26 cellular contexts compared by ENCODE assay signal in genomic region chr5:154968953-154969352, GRCh38. TPM values are rescaled to one million over a fixed set of nuclear protein-coding genes. Genes with fewer than 3 reads are reported as not detected.
A peak's percentile ranks its signal among the peaks of the same experiment; 100 is the strongest.
DNase-seq lines count a peak whose midpoint lies in the region; ATAC-seq, FAIRE-seq and TF ChIP-seq lines count a peak whose summit lies in the region.
"Had no signal": no experiment of that assay in that cellular context is flagged by ENCODE, and none has a peak within 500 bp of the region (broad histone marks: within the 10 kb centered on the region; RNA-seq: fewer than 3 reads in every experiment).

No MANE protein-coding gene starts in this region.

- peak; percentile 83 for FAIRE-seq in K562 (lab: Jason Lieb, UNC)
- FAIRE-seq: A204.1, GM12891, GM19239 had no signal

- no peak overlapping the region for H3K27ac ChIP-seq in K562 (ENCODE audit: extremely low read depth, low read depth, low read length)
- H3K27ac ChIP-seq: BLaER1 had no signal

- no peaks in the 10 kb centered on the region for H4K20me1 ChIP-seq in K562 (replicated peaks; ENCODE audit: control insufficient read depth, insufficient read depth, low read length)

- H3K9me3 ChIP-seq in K562 (replicated peaks; ENCODE audit: control insufficient read depth, insufficient read depth, low read depth, low read length) = no peaks in the 10 kb centered on the region
- H3K9me3 ChIP-seq: BE2C, BLaER1 had no signal

- H3K9ac ChIP-seq in K562 (ENCODE audit: insufficient read depth in 1 of 2, low read depth in 2 of 2, low read length in 2 of 2) = no peak overlapping the region
- H3K9ac ChIP-seq: BLaER1 had no signal

- TF ChIP-seq EP300 in K562 (IDR thresholded peaks at IDR 0.05; ENCODE audit: low read length) = no peak

- H3K27me3 ChIP-seq in K562 (ENCODE audit: control insufficient read depth in 2 of 2, insufficient read depth in 2 of 2, low read length in 2 of 2) = no peaks in the 10 kb centered on the region
- H3K27me3 ChIP-seq: BE2C, BLaER1 had no signal

- TF ChIP-seq CTCF in K562 (IDR thresholded peaks at IDR 0.05 in 2 of 3, conservative IDR thresholded peaks at IDR 0.05 in 1 of 3; ENCODE audit: insufficient read depth in 2 of 3, low read depth in 1 of 3, low read length in 3 of 3) (no peak), GM10248 (IDR thresholded peaks at IDR 0.05; ENCODE audit: control extremely low read depth, extremely low read depth, low read depth, missing control alignments) (no peak)

- 19% methylated on average over 5 of the region's 5 CpGs for WGBS in K562 (ENCODE audit: insufficient coverage, low coverage, missing lambda C conversion rate)

- H3K4me1 ChIP-seq in K562 (replicated peaks in 1 of 2; ENCODE audit: control insufficient read depth in 2 of 2, insufficient read depth in 2 of 2, low read length in 2 of 2) = peaks cover 0 to 7% of the 10 kb centered on the region in 2 experiments; a peak in 3 of 5 replicates
- H3K4me1 ChIP-seq: BE2C, BLaER1 had no signal

- peak in 51 of 76 experiments; percentile 2 to 76 (median 39) for DNase-seq in HUDEP-2 (lab: John Stamatoyannopoulos, UW; ENCODE audit: unreplicated experiment in 76 of 76)
- DNase-seq in K562 (ENCODE audit: extremely low read depth in 1 of 4, low spot score in 3 of 4) = peak; percentile 31 to 66 (median 38)
- peak; percentile 44 to 70 for DNase-seq in erythroblast (lab: John Stamatoyannopoulos, UW)
- DNase-seq in NCI-H1930 (lab: John Stamatoyannopoulos, UW) = no peak
- no peak for DNase-seq in GM10248 (ENCODE audit: extremely low spot score)
- DNase-seq: 8988T; ACHN; BE2C; C1 segment of cervical spinal cord; CD4-positive, alpha-beta memory T cell; CD4-positive, CD25-positive, alpha-beta regulatory T cell; CD8-positive, alpha-beta memory T cell; COR-L47; DMS 273 treated with DMSO at 0.1 percent for 48 hours; DMS153; DMS53; DMS79; DND-41; EL; GDM1 had no signal

- intact Hi-C loops in K562 (cut with micrococcal nuclease) = no loop called here

- no peaks in the 10 kb centered on the region for H3K79me2 ChIP-seq in K562 (ENCODE audit: control insufficient read depth, insufficient read depth, low read length)

- H3K9me1 ChIP-seq in K562 (ENCODE audit: control insufficient read depth, insufficient read depth, low read length) = peaks cover 3% of the 10 kb centered on the region

- BruUV-seq in K562 (replicated peaks; lab: Mats Ljungman, UMichigan) = no TSS peak

- no peak for TF ChIP-seq RAD21 in K562 (CRISPR knock-in tag; conservative IDR thresholded peaks at IDR 0.05 in 1 of 2, IDR thresholded peaks at IDR 0.05 in 1 of 2)

- in situ Hi-C loops in K562 (cut with MboI) = no loop called here

- POLR2A ChIA-PET in K562 (lab: Yijun Ruan, JAX) (interaction anchor here (1.3 kb wide), 1 partner anchor 16 kb away, joined by 3 read pairs; no protein-coding TSS in a partner anchor), GM10248 (lab: Yijun Ruan, JAX) (no interaction called here)

- CTCF ChIA-PET in K562 (lab: Yijun Ruan, JAX; ENCODE audit: low intra/inter-chr PET ratio) (no interaction called here), GM10248 (lab: Yijun Ruan, JAX) (interaction anchor here (1.0 to 1.4 kb wide), 2 partner anchors 19 to 92 kb away, joined by 3 to 5 read pairs; no protein-coding TSS in a partner anchor)

- no peak overlapping the region for H2AFZ ChIP-seq in K562 (ENCODE audit: low read depth, low read length)

- peak overlapping the region; percentile 57 for H3K4me2 ChIP-seq in K562 (ENCODE audit: insufficient read depth, low read length)
- H3K4me2 ChIP-seq: BLaER1 had no signal

- TF ChIP-seq POLR2A in K562 (conservative IDR thresholded peaks at IDR 0.05) (no peak), erythroblast (IDR thresholded peaks at IDR 0.05; ENCODE audit: low read length) (no peak)

- H3K36me3 ChIP-seq in K562 (ENCODE audit: control insufficient read depth, insufficient read depth, low read length) = peaks cover 46% of the 10 kb centered on the region

- no peak overlapping the region for H3K4me3 ChIP-seq in K562
- H3K4me3 ChIP-seq: BLaER1 had no signal

- peak; percentile 74 for ATAC-seq in K562
- ATAC-seq in HG03469 (IDR thresholded peaks at IDR 0.05; ENCODE audit: unreplicated experiment) = no peak

TF ChIP-seq in K562, 482 proteins besides CTCF, POLR2A, EP300 and RAD21 (continues in another document):
- TF ChIP-seq RCOR1 (IDR thresholded peaks at IDR 0.05; ENCODE audit: borderline replicate concordance in 1 of 2, low read depth in 2 of 2, low read length in 2 of 2) = peak in 1 of 2 experiments; percentile 48; a peak in 2 of 4 replicates
- no peak for TF ChIP-seq ZBTB33 (CRISPR knock-in tag; IDR thresholded peaks at IDR 0.05)

RNA-seq across cellular contexts. Expression of gene MRPL22, which starts 28.1 kb away (rescaled TPM):
- total RNA-seq in K562 (2011; cell fraction: chromatin; rRNA removed; ENCODE audit: low replicate concordance) = 9.4 and 24.4 TPM in 2 replicates
- total RNA-seq in K562 (2011; cell fraction: nucleolus; rRNA removed) = 3.7 and 5.7 TPM in 2 replicates
- total RNA-seq in K562 (2011; cell fraction: nucleoplasm; rRNA removed) = 12.1 and 27.2 TPM in 2 replicates
- total RNA-seq in K562 (2014; rRNA removed) = 49.0 and 54.0 TPM in 2 replicates
- 42.9 and 48.2 TPM in 2 replicates for total RNA-seq in K562 (2014; rRNA removed; fragmentation: Illumina TruSeq; extraction: Trizol)
- total RNA-seq in K562 (2015; rRNA removed; fragmentation: Illumina TruSeq; extraction: Trizol) = 40.4 and 41.1 TPM in 2 replicates
- 90.3 and 98.4 TPM in 2 replicates for total RNA-seq in K562 (2021)
- 86.3 and 114 TPM in 2 replicates for polyA plus RNA-seq in K562 (2011; rRNA removed)
- 73.5 and 77.0 TPM in 2 replicates for polyA plus RNA-seq in K562 (2011; cell fraction: cytosol; rRNA removed)
- 24.4 and 26.1 TPM in 2 replicates for polyA plus RNA-seq in K562 (2011; cell fraction: nucleus; rRNA removed)
- polyA plus RNA-seq in K562 (2012) = 59.9 and 96.6 TPM in 2 replicates
- 67.0 and 102 TPM in 2 replicates for polyA plus RNA-seq in K562 (2014; fragmentation: Illumina TruSeq; extraction: Trizol)
- 100 to 1,000 TPM; 411 to 424 TPM for polyA plus RNA-seq in K562 (2014; fragmentation: Nextera tagmentation; extraction: Ambion mirVana)
- 143 and 151 TPM in 2 replicates for polyA plus RNA-seq in K562 (2014; rRNA removed)
- polyA minus RNA-seq in K562 (2011; rRNA and poly(A)+ RNA removed) = 68.5 and 68.8 TPM in 2 replicates
- polyA minus RNA-seq in K562 (2011; cell fraction: cytosol; rRNA and poly(A)+ RNA removed) = 22.9 and 27.5 TPM in 2 replicates
- polyA minus RNA-seq in K562 (2011; cell fraction: nucleus; rRNA and poly(A)+ RNA removed) = 3.6 and 8.4 TPM in 2 replicates

RNA-seq across cellular contexts. Expression of gene GEMIN5, which starts 30.9 kb away (rescaled TPM):
- total RNA-seq in K562 (2011; cell fraction: chromatin; rRNA removed; ENCODE audit: low replicate concordance) = 28.3 and 36.3 TPM in 2 replicates
- total RNA-seq in K562 (2011; cell fraction: nucleolus; rRNA removed) = 12.5 and 14.3 TPM in 2 replicates
- 16.5 and 16.6 TPM in 2 replicates for total RNA-seq in K562 (2011; cell fraction: nucleoplasm; rRNA removed)
- total RNA-seq in K562 (2014; rRNA removed) = 34.7 and 46.8 TPM in 2 replicates
- 38.9 and 41.7 TPM in 2 replicates for total RNA-seq in K562 (2014; rRNA removed; fragmentation: Illumina TruSeq; extraction: Trizol)
- 46.9 and 48.2 TPM in 2 replicates for total RNA-seq in K562 (2015; rRNA removed; fragmentation: Illumina TruSeq; extraction: Trizol)
- total RNA-seq in K562 (2021) = 41.3 and 44.4 TPM in 2 replicates
- polyA plus RNA-seq in K562 (2011; rRNA removed) = 15.1 and 19.8 TPM in 2 replicates
- polyA plus RNA-seq in K562 (2011; cell fraction: cytosol; rRNA removed) = 14.7 and 18.6 TPM in 2 replicates
- 15.4 and 22.1 TPM in 2 replicates for polyA plus RNA-seq in K562 (2011; cell fraction: nucleus; rRNA removed)
- 12.7 and 19.7 TPM in 2 replicates for polyA plus RNA-seq in K562 (2012)
- 28.4 and 36.8 TPM in 2 replicates for polyA plus RNA-seq in K562 (2014; fragmentation: Illumina TruSeq; extraction: Trizol)
- polyA plus RNA-seq in K562 (2014; fragmentation: Nextera tagmentation; extraction: Ambion mirVana) = 10 to 100 TPM; 10.3 to 15.0 TPM
- 19.9 and 22.6 TPM in 2 replicates for polyA plus RNA-seq in K562 (2014; rRNA removed)
- polyA minus RNA-seq in K562 (2011; rRNA and poly(A)+ RNA removed) = 37.3 and 43.7 TPM in 2 replicates
- 22.1 and 34.6 TPM in 2 replicates for polyA minus RNA-seq in K562 (2011; cell fraction: cytosol; rRNA and poly(A)+ RNA removed)
- polyA minus RNA-seq in K562 (2011; cell fraction: nucleus; rRNA and poly(A)+ RNA removed) = 11.2 and 15.7 TPM in 2 replicates

RNA-seq across cellular contexts. Expression of gene KIF4B, which starts 44.6 kb away (rescaled TPM):
- total RNA-seq in K562 (2011; cell fraction: chromatin; rRNA removed; ENCODE audit: low replicate concordance) = 0.09 and 0.46 TPM in 2 replicates
- total RNA-seq in K562 (2011; cell fraction: nucleolus; rRNA removed) = 0.13 TPM in 1 of 2 replicates, not detected in the other
- total RNA-seq in K562 (2011; cell fraction: nucleoplasm; rRNA removed) = 0.07 TPM in 1 of 2 replicates, not detected in the other
- total RNA-seq in K562 (2014; rRNA removed) (0.04 and 0.05 TPM in 2 replicates), K562 (2014; rRNA removed; fragmentation: Illumina TruSeq; extraction: Trizol) (0.06 and 0.07 TPM in 2 replicates), K562 (2015; rRNA removed; fragmentation: Illumina TruSeq; extraction: Trizol) (0.07 and 0.08 TPM in 2 replicates), K562 (2021) (0.07 TPM in 1 of 2 replicates, not detected in the other)
- polyA plus RNA-seq in K562 (2011; rRNA removed) (0.06 and 0.07 TPM in 2 replicates), K562 (2014; fragmentation: Illumina TruSeq; extraction: Trizol) (0.03 and 0.09 TPM in 2 replicates), K562 (2014; fragmentation: Nextera tagmentation; extraction: Ambion mirVana) (under 1 TPM in 1 of 2 experiments, not detected in 1; 0.01 TPM), K562 (2014; rRNA removed) (not detected in 2 replicates)
- not detected in 2 replicates for polyA plus RNA-seq in K562 (2011; cell fraction: cytosol; rRNA removed)
- polyA plus RNA-seq in K562 (2011; cell fraction: nucleus; rRNA removed) = 0.04 TPM in 1 of 2 replicates, not detected in the other
- 0.04 and 0.05 TPM in 2 replicates for polyA plus RNA-seq in K562 (2012)
- polyA minus RNA-seq in K562 (2011; rRNA and poly(A)+ RNA removed) = 0.11 and 0.15 TPM in 2 replicates
- polyA minus RNA-seq in K562 (2011; cell fraction: cytosol; rRNA and poly(A)+ RNA removed) = not detected in 2 replicates
- polyA minus RNA-seq in K562 (2011; cell fraction: nucleus; rRNA and poly(A)+ RNA removed) = 0.13 TPM in 1 of 2 replicates, not detected in the other
- total RNA-seq: CD4-positive, alpha-beta memory T cell; CD4-positive, CD25-positive, alpha-beta regulatory T cell had no signal
- polyA plus RNA-seq: CD14-positive monocyte; CD4-positive, alpha-beta memory T cell; CD4-positive, CD25-positive, alpha-beta regulatory T cell; CD8-positive, alpha-beta memory T cell had no signal

Comparison
In these comparisons a context has a peak if more than half of its experiments do, and no peak if none do; other contexts are left out.
1. DNase-seq: peak in HUDEP-2 (51 of 76), K562 (4 of 4) and erythroblast (2 of 2); none in NCI-H1930 (0 of 2) and GM10248 (single experiment).